1 cellular context compared by ENCODE assay signal in the genomic region with DNA sequence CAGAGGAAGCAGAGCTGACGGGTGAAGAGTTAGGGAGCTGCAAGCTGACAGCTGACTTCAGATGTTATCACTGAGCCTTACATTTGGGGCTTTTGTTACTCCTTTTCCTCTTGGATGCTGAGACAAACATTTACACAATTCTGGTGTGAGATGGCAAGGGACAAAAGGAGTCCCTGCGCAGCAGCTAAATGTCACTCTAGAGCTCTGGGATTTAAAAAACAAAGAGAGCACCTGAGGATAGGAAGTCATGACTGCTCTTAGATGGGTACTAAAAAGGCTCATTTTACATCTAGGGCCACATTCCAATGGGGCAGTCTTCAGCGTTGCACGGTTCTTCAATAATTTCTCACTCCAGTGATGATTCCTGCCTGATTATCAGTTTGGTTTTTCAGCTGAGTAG.
TF ChIP-seq lines count a peak whose summit lies in the region.

No MANE protein-coding gene starts in this region.

TF ChIP-seq in GM23338, 12 proteins besides CTCF, POLR2A, EP300 and RAD21:
- TF ChIP-seq, protein P1, sequence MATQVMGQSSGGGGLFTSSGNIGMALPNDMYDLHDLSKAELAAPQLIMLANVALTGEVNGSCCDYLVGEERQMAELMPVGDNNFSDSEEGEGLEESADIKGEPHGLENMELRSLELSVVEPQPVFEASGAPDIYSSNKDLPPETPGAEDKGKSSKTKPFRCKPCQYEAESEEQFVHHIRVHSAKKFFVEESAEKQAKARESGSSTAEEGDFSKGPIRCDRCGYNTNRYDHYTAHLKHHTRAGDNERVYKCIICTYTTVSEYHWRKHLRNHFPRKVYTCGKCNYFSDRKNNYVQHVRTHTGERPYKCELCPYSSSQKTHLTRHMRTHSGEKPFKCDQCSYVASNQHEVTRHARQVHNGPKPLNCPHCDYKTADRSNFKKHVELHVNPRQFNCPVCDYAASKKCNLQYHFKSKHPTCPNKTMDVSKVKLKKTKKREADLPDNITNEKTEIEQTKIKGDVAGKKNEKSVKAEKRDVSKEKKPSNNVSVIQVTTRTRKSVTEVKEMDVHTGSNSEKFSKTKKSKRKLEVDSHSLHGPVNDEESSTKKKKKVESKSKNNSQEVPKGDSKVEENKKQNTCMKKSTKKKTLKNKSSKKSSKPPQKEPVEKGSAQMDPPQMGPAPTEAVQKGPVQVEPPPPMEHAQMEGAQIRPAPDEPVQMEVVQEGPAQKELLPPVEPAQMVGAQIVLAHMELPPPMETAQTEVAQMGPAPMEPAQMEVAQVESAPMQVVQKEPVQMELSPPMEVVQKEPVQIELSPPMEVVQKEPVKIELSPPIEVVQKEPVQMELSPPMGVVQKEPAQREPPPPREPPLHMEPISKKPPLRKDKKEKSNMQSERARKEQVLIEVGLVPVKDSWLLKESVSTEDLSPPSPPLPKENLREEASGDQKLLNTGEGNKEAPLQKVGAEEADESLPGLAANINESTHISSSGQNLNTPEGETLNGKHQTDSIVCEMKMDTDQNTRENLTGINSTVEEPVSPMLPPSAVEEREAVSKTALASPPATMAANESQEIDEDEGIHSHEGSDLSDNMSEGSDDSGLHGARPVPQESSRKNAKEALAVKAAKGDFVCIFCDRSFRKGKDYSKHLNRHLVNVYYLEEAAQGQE (IDR thresholded peaks at IDR 0.05; ENCODE audit: unreplicated experiment) = no peak
- no peak for TF ChIP-seq ZNF114 (CRISPR knock-in tag; IDR thresholded peaks at IDR 0.05)
- TF ChIP-seq JUNB (IDR thresholded peaks at IDR 0.05; ENCODE audit: unreplicated experiment) = no peak
- TF ChIP-seq STAT1 (IDR thresholded peaks at IDR 0.05; ENCODE audit: unreplicated experiment) = no peak
- TF ChIP-seq EZH2phosphoT487 (IDR thresholded peaks at IDR 0.05; ENCODE audit: unreplicated experiment) = no peak
- TF ChIP-seq, protein P2, sequence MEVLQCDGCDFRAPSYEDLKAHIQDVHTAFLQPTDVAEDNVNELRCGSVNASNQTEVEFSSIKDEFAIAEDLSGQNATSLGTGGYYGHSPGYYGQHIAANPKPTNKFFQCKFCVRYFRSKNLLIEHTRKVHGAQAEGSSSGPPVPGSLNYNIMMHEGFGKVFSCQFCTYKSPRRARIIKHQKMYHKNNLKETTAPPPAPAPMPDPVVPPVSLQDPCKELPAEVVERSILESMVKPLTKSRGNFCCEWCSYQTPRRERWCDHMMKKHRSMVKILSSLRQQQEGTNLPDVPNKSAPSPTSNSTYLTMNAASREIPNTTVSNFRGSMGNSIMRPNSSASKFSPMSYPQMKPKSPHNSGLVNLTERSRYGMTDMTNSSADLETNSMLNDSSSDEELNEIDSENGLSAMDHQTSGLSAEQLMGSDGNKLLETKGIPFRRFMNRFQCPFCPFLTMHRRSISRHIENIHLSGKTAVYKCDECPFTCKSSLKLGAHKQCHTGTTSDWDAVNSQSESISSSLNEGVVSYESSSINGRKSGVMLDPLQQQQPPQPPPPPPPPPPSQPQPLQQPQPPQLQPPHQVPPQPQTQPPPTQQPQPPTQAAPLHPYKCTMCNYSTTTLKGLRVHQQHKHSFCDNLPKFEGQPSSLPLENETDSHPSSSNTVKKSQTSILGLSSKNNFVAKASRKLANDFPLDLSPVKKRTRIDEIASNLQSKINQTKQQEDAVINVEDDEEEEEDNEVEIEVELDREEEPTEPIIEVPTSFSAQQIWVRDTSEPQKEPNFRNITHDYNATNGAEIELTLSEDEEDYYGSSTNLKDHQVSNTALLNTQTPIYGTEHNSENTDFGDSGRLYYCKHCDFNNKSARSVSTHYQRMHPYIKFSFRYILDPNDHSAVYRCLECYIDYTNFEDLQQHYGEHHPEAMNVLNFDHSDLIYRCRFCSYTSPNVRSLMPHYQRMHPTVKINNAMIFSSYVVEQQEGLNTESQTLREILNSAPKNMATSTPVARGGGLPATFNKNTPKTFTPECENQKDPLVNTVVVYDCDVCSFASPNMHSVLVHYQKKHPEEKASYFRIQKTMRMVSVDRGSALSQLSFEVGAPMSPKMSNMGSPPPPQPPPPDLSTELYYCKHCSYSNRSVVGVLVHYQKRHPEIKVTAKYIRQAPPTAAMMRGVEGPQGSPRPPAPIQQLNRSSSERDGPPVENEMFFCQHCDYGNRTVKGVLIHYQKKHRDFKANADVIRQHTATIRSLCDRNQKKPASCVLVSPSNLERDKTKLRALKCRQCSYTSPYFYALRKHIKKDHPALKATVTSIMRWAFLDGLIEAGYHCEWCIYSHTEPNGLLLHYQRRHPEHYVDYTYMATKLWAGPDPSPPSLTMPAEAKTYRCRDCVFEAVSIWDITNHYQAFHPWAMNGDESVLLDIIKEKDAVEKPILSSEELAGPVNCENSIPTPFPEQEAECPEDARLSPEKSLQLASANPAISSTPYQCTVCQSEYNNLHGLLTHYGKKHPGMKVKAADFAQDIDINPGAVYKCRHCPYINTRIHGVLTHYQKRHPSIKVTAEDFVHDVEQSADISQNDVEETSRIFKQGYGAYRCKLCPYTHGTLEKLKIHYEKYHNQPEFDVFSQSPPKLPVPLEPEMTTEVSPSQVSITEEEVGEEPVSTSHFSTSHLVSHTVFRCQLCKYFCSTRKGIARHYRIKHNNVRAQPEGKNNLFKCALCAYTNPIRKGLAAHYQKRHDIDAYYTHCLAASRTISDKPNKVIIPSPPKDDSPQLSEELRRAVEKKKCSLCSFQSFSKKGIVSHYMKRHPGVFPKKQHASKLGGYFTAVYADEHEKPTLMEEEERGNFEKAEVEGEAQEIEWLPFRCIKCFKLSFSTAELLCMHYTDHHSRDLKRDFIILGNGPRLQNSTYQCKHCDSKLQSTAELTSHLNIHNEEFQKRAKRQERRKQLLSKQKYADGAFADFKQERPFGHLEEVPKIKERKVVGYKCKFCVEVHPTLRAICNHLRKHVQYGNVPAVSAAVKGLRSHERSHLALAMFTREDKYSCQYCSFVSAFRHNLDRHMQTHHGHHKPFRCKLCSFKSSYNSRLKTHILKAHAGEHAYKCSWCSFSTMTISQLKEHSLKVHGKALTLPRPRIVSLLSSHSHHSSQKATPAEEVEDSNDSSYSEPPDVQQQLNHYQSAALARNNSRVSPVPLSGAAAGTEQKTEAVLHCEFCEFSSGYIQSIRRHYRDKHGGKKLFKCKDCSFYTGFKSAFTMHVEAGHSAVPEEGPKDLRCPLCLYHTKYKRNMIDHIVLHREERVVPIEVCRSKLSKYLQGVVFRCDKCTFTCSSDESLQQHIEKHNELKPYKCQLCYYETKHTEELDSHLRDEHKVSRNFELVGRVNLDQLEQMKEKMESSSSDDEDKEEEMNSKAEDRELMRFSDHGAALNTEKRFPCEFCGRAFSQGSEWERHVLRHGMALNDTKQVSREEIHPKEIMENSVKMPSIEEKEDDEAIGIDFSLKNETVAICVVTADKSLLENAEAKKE (CRISPR knock-in tag; IDR thresholded peaks at IDR 0.05) = no peak
